In genomic region chr15:67024998-67025368, GRCh38 we compare ENCODE assay signal across 10 cellular contexts. TPM values are rescaled to one million over a fixed set of nuclear protein-coding genes. Genes with fewer than 3 reads are reported as not detected.
DNase-seq lines count a peak whose midpoint lies in the region; ATAC-seq, FAIRE-seq and TF ChIP-seq lines count a peak whose summit lies in the region.
"Had no signal": no experiment of that assay in that cellular context is flagged by ENCODE, and none has a peak within 500 bp of the region (broad histone marks: within the 10 kb centered on the region; RNA-seq: fewer than 3 reads in every experiment).

No MANE protein-coding gene starts in this region.

- H3K79me2 ChIP-seq in GM12878 (ENCODE audit: control insufficient read depth, insufficient read depth, low read length) = no peaks in the 10 kb centered on the region
- H3K79me2 ChIP-seq in mesendoderm (ENCODE audit: control insufficient read depth, insufficient read depth, low read length) = no peaks in the 10 kb centered on the region

- no peak for DNase-seq in Right ventricle myocardium superior
- DNase-seq in left cardiac atrium = no peak
- DNase-seq in GM12878 (ENCODE audit: low read depth, low spot score) = no peak
- no peak for DNase-seq in lower lobe of right lung
- no peak for DNase-seq in transverse colon
- no peak for DNase-seq in NCI-H82 (lab: John Stamatoyannopoulos, UW)
- no peak for DNase-seq in mesendoderm
- DNase-seq: activated T-cell treated with anti-CD3 and anti-CD28 coated beads, Interleukin-2, amount 50 U/mL, for 1 hour; NCI-H2029 had no signal

- in situ Hi-C loops in GM12878 (cut with MboI) = no loop called here
- in situ Hi-C loops in transverse colon (cut with MboI; ENCODE audit: low pct_ligation_motif_present in 1 of 4, low pct_unique_long_range_greater_than_20kb in 1 of 4, low sequenced_read_pairs in 3 of 4) = no loop called here

- RAD21 ChIA-PET in GM12878 (lab: Charles Lee; ENCODE audit: unreplicated experiment) = interaction anchor here (1.2 kb wide), 1 partner anchor 44 kb away, joined by 3 read pairs; no protein-coding TSS in a partner anchor

- no peak overlapping the region for H3K4ac ChIP-seq in mesendoderm (ENCODE audit: low read depth, low read length)

- WGBS in GM12878 (ENCODE audit: insufficient coverage, insufficient replicate concordance, low lambda C conversion rate, missing lambda C conversion rate) = 52% methylated on average over 3 of the region's 3 CpGs
- 50 to 58% methylated on average over 1 to 3 of the region's 3 CpGs for WGBS in transverse colon (ENCODE audit: low coverage in 1 of 2), 2 donors
- WGBS in mesendoderm (ENCODE audit: extremely low coverage, insufficient coverage, low lambda C conversion rate) = no CpG with 5 or more reads among the region's 3 CpGs

- H3K9me3 ChIP-seq in GM12878 (replicated peaks; ENCODE audit: control insufficient read depth, insufficient read depth, low read length) = no peaks in the 10 kb centered on the region
- H3K9me3 ChIP-seq in lower lobe of right lung = no peaks in the 10 kb centered on the region
- no peaks in the 10 kb centered on the region for H3K9me3 ChIP-seq in transverse colon

- no peak overlapping the region for H2AK5ac ChIP-seq in mesendoderm (ENCODE audit: low read length)

- no peak overlapping the region for H3K56ac ChIP-seq in mesendoderm (ENCODE audit: low read length)

- no peak overlapping the region for H3K23ac ChIP-seq in mesendoderm (ENCODE audit: low read length)

- TF ChIP-seq EP300 in GM12878 (IDR thresholded peaks at IDR 0.05; ENCODE audit: borderline replicate concordance in 1 of 2, control insufficient read depth in 1 of 2, low read depth in 2 of 2, low read length in 2 of 2) (no peak), transverse colon (IDR thresholded peaks at IDR 0.05; ENCODE audit: low read depth) (no peak)

- H2BK120ac ChIP-seq in mesendoderm (ENCODE audit: low read depth, low read length) = no peak overlapping the region

- no peak for TF ChIP-seq RAD21 in GM12878 (IDR thresholded peaks at IDR 0.05; ENCODE audit: insufficient read depth, low read depth, low read length)

- H3K4me2 ChIP-seq in GM12878 (ENCODE audit: control insufficient read depth, insufficient read depth) (peak overlapping the region; percentile 57; the same call in 1 of the 2 replicates), mesendoderm (ENCODE audit: low read length) (no peak overlapping the region)

- TF ChIP-seq CTCF in GM12878 (IDR thresholded peaks at IDR 0.05 in 2 of 3, conservative IDR thresholded peaks at IDR 0.05 in 1 of 3; ENCODE audit: control insufficient read depth in 2 of 3, extremely low read depth in 1 of 3, insufficient read depth in 1 of 3, low read depth in 3 of 3, low read length in 3 of 3) (no peak), lower lobe of right lung (IDR thresholded peaks at IDR 0.05) (no peak), transverse colon (IDR thresholded peaks at IDR 0.05) (no peak)

- ATAC-seq in Right ventricle myocardium superior (ENCODE audit: poor library complexity) = peak; percentile 6
- ATAC-seq in left cardiac atrium = no peak
- no peak for ATAC-seq in GM12878
- ATAC-seq in lower lobe of right lung = no peak
- no peak for ATAC-seq in GM18520 (IDR thresholded peaks at IDR 0.05; ENCODE audit: unreplicated experiment)

- H3K4me3 ChIP-seq in GM12878 (no peak overlapping the region), lower lobe of right lung (no peak overlapping the region), transverse colon (no peak overlapping the region), mesendoderm (ENCODE audit: low read length) (no peak overlapping the region)

- no peak for FAIRE-seq in GM12878 (lab: Jason Lieb, UNC)

- no peaks in the 10 kb centered on the region for H3K27me3 ChIP-seq in GM12878 (replicated peaks in 1 of 2; ENCODE audit: control insufficient read depth in 2 of 2, insufficient read depth in 2 of 2, low read length in 1 of 2)
- H3K27me3 ChIP-seq in lower lobe of right lung (ENCODE audit: low read depth) = no peaks in the 10 kb centered on the region
- no peaks in the 10 kb centered on the region for H3K27me3 ChIP-seq in transverse colon
- no peaks in the 10 kb centered on the region for H3K27me3 ChIP-seq in mesendoderm (ENCODE audit: insufficient read depth, low read length, poor library complexity)

- POLR2A ChIA-PET in GM12878 (lab: Charles Lee) = no interaction called here

- CTCF ChIA-PET in GM12878 (lab: Yijun Ruan, JAX) = interaction anchor here (1.0 to 1.1 kb wide), 2 partner anchors 16 to 20 kb away, joined by 3 read pairs; no protein-coding TSS in a partner anchor

- SMC1A ChIA-PET in GM12878 (lab: Charles Lee; ENCODE audit: uncharacterized antibody, unreplicated experiment) = interaction anchor here (0.6 to 1.6 kb wide), 3 partner anchors 8 to 52 kb away, joined by 3 to 7 read pairs (median 7); no protein-coding TSS in a partner anchor

- H2AFZ ChIP-seq in GM12878 (ENCODE audit: control insufficient read depth, low read depth, low read length) = no peak overlapping the region

- H3K79me1 ChIP-seq in mesendoderm (ENCODE audit: low read length) = no peaks in the 10 kb centered on the region

- H3K36me3 ChIP-seq in GM12878 (ENCODE audit: control insufficient read depth in 2 of 2, insufficient read depth in 2 of 2, low read length in 1 of 2) (no peaks in the 10 kb centered on the region), lower lobe of right lung (no peaks in the 10 kb centered on the region), transverse colon (no peaks in the 10 kb centered on the region), mesendoderm (ENCODE audit: control insufficient read depth, insufficient read depth, low read length) (no peaks in the 10 kb centered on the region)

- no peak for TF ChIP-seq POLR2A in GM12878 (IDR thresholded peaks at IDR 0.05; ENCODE audit: low read depth, low read length)
- TF ChIP-seq POLR2A in transverse colon (IDR thresholded peaks at IDR 0.05) = no peak

- H3K27ac ChIP-seq in GM12878 (ENCODE audit: control insufficient read depth, insufficient read depth) = no peak overlapping the region
- H3K27ac ChIP-seq in lower lobe of right lung = peak overlapping the region; percentile 65
- H3K27ac ChIP-seq in transverse colon = peak overlapping the region; percentile 67 to 81 (median 73)
- H3K27ac ChIP-seq in mesendoderm (ENCODE audit: low read depth, low read length) = no peak overlapping the region

- H3K9ac ChIP-seq in GM12878 (ENCODE audit: control insufficient read depth, insufficient read depth, low read length) (no peak overlapping the region), mesendoderm (ENCODE audit: low read length) (no peak overlapping the region)

- H4K8ac ChIP-seq in mesendoderm (ENCODE audit: low read depth, low read length) = no peak overlapping the region

- H3K18ac ChIP-seq in mesendoderm (ENCODE audit: low read length) = no peak overlapping the region

- intact Hi-C loops in Right ventricle myocardium superior (cut with DNase I) (no loop called here), left cardiac atrium (cut with DNase I) (loop anchor here in 1 of 2 donors (10.0 kb wide), 1 partner anchor 80 kb away; no protein-coding TSS in a partner anchor), GM12878 (cut with micrococcal nuclease; ENCODE audit: unreplicated experiment) (no loop called here), lower lobe of right lung (cut with DNase I) (no loop called here), transverse colon (cut with DNase I; ENCODE audit: low total_unique reads) (no loop called here)

- no TSS peak for BruUV-seq in GM12878 (replicated peaks; lab: Mats Ljungman, UMichigan)

- no peaks in the 10 kb centered on the region for H4K20me1 ChIP-seq in GM12878 (ENCODE audit: control insufficient read depth, insufficient read depth)

- H2BK15ac ChIP-seq in mesendoderm (replicated peaks; ENCODE audit: low read depth) = no peak overlapping the region

- no peak overlapping the region for H2BK5ac ChIP-seq in mesendoderm (ENCODE audit: low read length)

- no peak overlapping the region for H4K5ac ChIP-seq in mesendoderm (ENCODE audit: low read length)

- H3K4me1 ChIP-seq in GM12878 (ENCODE audit: control insufficient read depth, insufficient read depth, low read length) (peaks cover 10% of the 10 kb centered on the region), lower lobe of right lung (peaks cover 39% of the 10 kb centered on the region), transverse colon (peaks cover 19 to 34% (median 29%) of the 10 kb centered on the region in 4 donors), mesendoderm (ENCODE audit: control insufficient read depth, low read depth, low read length) (peaks cover 6% of the 10 kb centered on the region)

TF ChIP-seq in GM12878, 131 proteins besides CTCF, POLR2A, EP300 and RAD21 (continues in another document):
- TF ChIP-seq BCL11A (IDR thresholded peaks at IDR 0.05; ENCODE audit: low read depth, low read length) (no peak), HDAC2 (IDR thresholded peaks at IDR 0.05) (no peak), SMC3 (IDR thresholded peaks at IDR 0.05; ENCODE audit: borderline replicate concordance, low read length) (no peak), BACH1 (IDR thresholded peaks at IDR 0.05; ENCODE audit: borderline replicate concordance) (no peak), STAT1 (conservative IDR thresholded peaks at IDR 0.05) (no peak)

RNA-seq across cellular contexts. Expression of gene SMAD3, which starts 40.4 kb away (rescaled TPM):
- total RNA-seq in Right ventricle myocardium superior = 17.3 TPM
- total RNA-seq in left cardiac atrium = 10 to 100 TPM; 24.0 to 37.5 TPM
- 119 and 128 TPM in 2 replicates for total RNA-seq in GM12878 (2013; cell fraction: nucleolus; rRNA removed)
- 12.2 and 15.6 TPM in 2 replicates for total RNA-seq in GM12878 (2014; rRNA removed)
- total RNA-seq in GM12878 (2014; rRNA removed; fragmentation: Illumina TruSeq; extraction: Trizol) = 11.7 and 13.3 TPM in 2 replicates
- total RNA-seq in GM12878 (2021) = 39.9 and 40.0 TPM in 2 replicates
- polyA plus RNA-seq in GM12878 (2011; ENCODE audit: low read depth) = 17.0 TPM
- 15.0 and 28.2 TPM in 2 replicates for polyA plus RNA-seq in GM12878 (2011; rRNA removed)
- polyA plus RNA-seq in GM12878 (2011; cell fraction: cytosol; rRNA removed) = 21.5 and 22.5 TPM in 2 replicates
- polyA plus RNA-seq in GM12878 (2011; cell fraction: nucleus; rRNA removed) = 85.6 and 92.9 TPM in 2 replicates
- polyA plus RNA-seq in GM12878 (2012) = 41.6 and 42.7 TPM in 2 replicates
- polyA plus RNA-seq in GM12878 (2014; fragmentation: Illumina TruSeq; extraction: Trizol) = 31.9 and 43.2 TPM in 2 replicates
- polyA plus RNA-seq in GM12878 (2014; fragmentation: Nextera tagmentation; extraction: Ambion mirVana) = 1 to 10 TPM; 5.6 to 6.6 TPM
- polyA plus RNA-seq in GM12878 (2014; rRNA removed) = 22.4 and 27.7 TPM in 2 replicates
- 10 to 100 TPM in 1 of 2 experiments, 1 to 10 TPM in 1; 8.0 to 18.7 TPM for polyA plus RNA-seq in GM12878 (2016; fragmentation: Nextera tagmentation; extraction: Ambion mirVana)
- 23.3 and 26.4 TPM in 2 replicates for polyA minus RNA-seq in GM12878 (2011; rRNA and poly(A)+ RNA removed)
- 11.1 and 14.3 TPM in 2 replicates for polyA minus RNA-seq in GM12878 (2011; cell fraction: cytosol; rRNA and poly(A)+ RNA removed)
- 17.3 and 26.6 TPM in 2 replicates for polyA minus RNA-seq in GM12878 (2011; cell fraction: nucleus; rRNA and poly(A)+ RNA removed)
- total RNA-seq in lower lobe of right lung = 25.7 TPM
- 10 to 100 TPM; 30.9 to 65.1 (median 57.0) TPM for total RNA-seq in transverse colon
- 17.4 TPM for polyA plus RNA-seq in mesendoderm (2013, experiment 1 of 2)
- polyA plus RNA-seq in mesendoderm (2013, experiment 2 of 2) = 16.4 TPM

Comparison
In these comparisons a context has a peak if more than half of its experiments do, and no peak if none do; other contexts are left out.
1. H3K27ac ChIP-seq: peak in lower lobe of right lung (single experiment) and transverse colon (4 of 4); none in GM12878 (single experiment) and mesendoderm (single experiment).